In the genomic region with DNA sequence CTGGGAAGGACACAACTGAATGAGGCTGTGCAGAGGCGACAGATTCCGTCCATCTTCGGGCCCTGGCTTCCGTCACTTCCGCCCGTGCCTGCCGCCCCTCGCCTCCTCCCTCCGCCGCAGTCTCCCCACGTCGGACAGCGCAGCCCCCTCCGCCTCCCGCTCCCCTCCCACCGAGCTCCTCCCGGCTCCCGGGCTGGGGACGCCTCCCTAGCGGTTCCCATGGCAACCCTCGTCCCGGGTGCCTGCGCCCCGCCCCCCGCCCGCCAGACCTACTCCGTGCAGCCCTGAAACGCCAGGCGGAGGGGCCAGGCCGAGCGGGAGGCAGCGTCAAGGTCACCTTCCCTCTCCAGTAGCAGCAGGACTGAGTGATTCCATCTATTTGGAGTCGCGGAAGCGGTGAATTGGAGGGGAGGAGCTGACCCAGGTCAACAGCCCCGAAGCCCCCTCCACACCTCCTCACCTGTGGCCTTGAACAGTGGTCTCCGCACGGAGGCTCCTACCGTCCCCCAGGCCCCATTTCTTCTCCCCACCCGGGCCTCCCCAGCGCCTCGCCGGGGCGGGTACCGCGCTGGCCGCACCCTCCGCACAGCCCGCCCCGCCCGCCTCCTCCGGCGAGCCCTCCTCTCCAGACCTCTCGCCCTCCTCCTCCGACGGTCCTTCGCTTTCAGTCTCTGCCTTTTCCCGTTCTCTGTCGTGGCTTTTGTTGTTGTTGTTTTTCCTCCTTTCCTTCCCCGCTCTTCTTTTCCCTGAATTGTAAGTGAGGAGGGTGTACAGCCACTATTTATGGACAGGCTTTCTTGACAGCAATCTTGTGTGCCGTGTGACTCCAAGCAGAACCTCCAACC, we compare ENCODE assay signal across 8 cellular contexts. TPM values are rescaled to one million over a fixed set of nuclear protein-coding genes. Genes with fewer than 3 reads are reported as not detected.
A peak's percentile ranks its signal among the peaks of the same experiment; 100 is the strongest.
DNase-seq lines count a peak whose midpoint lies in the region; ATAC-seq and TF ChIP-seq lines count a peak whose summit lies in the region.

No MANE protein-coding gene starts in this region.

- no peaks in the 10 kb centered on the region for H3K27me3 ChIP-seq in CD8-positive, alpha-beta T cell (ENCODE audit: insufficient read depth, low read length)
- H3K27me3 ChIP-seq in left lung = peaks cover 0 to 18% of the 10 kb centered on the region in 2 donors

- intact Hi-C loops in CD8-positive, alpha-beta T cell (cut with DNase I, micrococcal nuclease) = loop anchor here in 1 of 2 experiments (1.0 to 2.0 kb wide), 2 partner anchors 18 to 195 kb away; a partner anchor contains a TSS
- intact Hi-C loops in left lung (cut with DNase I) = no loop called here

- no peaks in the 10 kb centered on the region for H3K36me3 ChIP-seq in CD8-positive, alpha-beta T cell (ENCODE audit: insufficient read depth, low read length)
- no peaks in the 10 kb centered on the region for H3K36me3 ChIP-seq in left lung

- peak in 5 of 7 experiments; percentile 21 to 56 (median 48) for DNase-seq in CD8-positive, alpha-beta T cell
- DNase-seq in NCI-H524 (lab: John Stamatoyannopoulos, UW) (peak; percentile 97 to 98), dermis microvascular lymphatic vessel endothelial cell (ENCODE audit: low read depth in 2 of 2) (peak; percentile 54 to 90), left lung (peak; percentile 93 to 95)
- DNase-seq in activated CD4-positive, alpha-beta T cell treated with anti-CD3 and anti-CD28 coated beads, Interleukin-2, amount 10 ng/mL, durations not matched to agents 7 days and 5 days = peak; percentile 61
- peak; percentile 56 to 60 for DNase-seq in stimulated activated CD4-positive, alpha-beta T cell treated with anti-CD3 and anti-CD28 coated beads, Interleukin-4, amount 100 ng/mL, for 4 hours

- H3K27ac Mint-ChIP-seq in CD8-positive, alpha-beta T cell = peak overlapping the region; percentile 79
- peak overlapping the region; percentile 75 for H3K27ac Mint-ChIP-seq in activated CD4-positive, alpha-beta T cell treated with anti-CD3 and anti-CD28 coated beads, Interleukin-2, amount 10 ng/mL, durations not matched to agents 7 days and 5 days

- H3K27ac ChIP-seq in CD8-positive, alpha-beta T cell (ENCODE audit: low read depth, low read length) = peak overlapping the region; percentile 40
- peak overlapping the region; percentile 79 to 95 for H3K27ac ChIP-seq in left lung

- POLR2A ChIA-PET in CD8-positive, alpha-beta T cell (lab: Charles Lee) = no interaction called here
- POLR2A ChIA-PET in activated CD4-positive, alpha-beta T cell treated with anti-CD3 and anti-CD28 coated beads, Interleukin-2, amount 10 ng/mL, durations not matched to agents 7 days and 5 days (lab: Charles Lee) = no interaction called here

- no peaks in the 10 kb centered on the region for H3K9me3 ChIP-seq in CD8-positive, alpha-beta T cell (ENCODE audit: low read length)
- no peaks in the 10 kb centered on the region for H3K9me3 ChIP-seq in left lung

- H3K27me3 Mint-ChIP-seq in CD8-positive, alpha-beta T cell (ENCODE audit: low read depth) = no peaks in the 10 kb centered on the region
- H3K27me3 Mint-ChIP-seq in activated CD4-positive, alpha-beta T cell treated with anti-CD3 and anti-CD28 coated beads, Interleukin-2, amount 10 ng/mL, durations not matched to agents 7 days and 5 days = peaks cover 12% of the 10 kb centered on the region

- H3K9me3 Mint-ChIP-seq in CD8-positive, alpha-beta T cell = no peaks in the 10 kb centered on the region
- no peaks in the 10 kb centered on the region for H3K9me3 Mint-ChIP-seq in activated CD4-positive, alpha-beta T cell treated with anti-CD3 and anti-CD28 coated beads, Interleukin-2, amount 10 ng/mL, durations not matched to agents 7 days and 5 days

- H3K4me1 Mint-ChIP-seq in CD8-positive, alpha-beta T cell (ENCODE audit: low read depth) = peaks cover 13% of the 10 kb centered on the region
- peaks cover 29% of the 10 kb centered on the region for H3K4me1 Mint-ChIP-seq in activated CD4-positive, alpha-beta T cell treated with anti-CD3 and anti-CD28 coated beads, Interleukin-2, amount 10 ng/mL, durations not matched to agents 7 days and 5 days

- H3K4me3 ChIP-seq in CD8-positive, alpha-beta T cell (ENCODE audit: low read depth, low read length) = peak overlapping the region; percentile 89
- peak overlapping the region; percentile 72 to 75 for H3K4me3 ChIP-seq in left lung

- H3K36me3 Mint-ChIP-seq in CD8-positive, alpha-beta T cell = no peaks in the 10 kb centered on the region
- H3K36me3 Mint-ChIP-seq in activated CD4-positive, alpha-beta T cell treated with anti-CD3 and anti-CD28 coated beads, Interleukin-2, amount 10 ng/mL, durations not matched to agents 7 days and 5 days (ENCODE audit: low read depth) = no peaks in the 10 kb centered on the region

- peak overlapping the region; percentile 88 for H3K4me3 Mint-ChIP-seq in CD8-positive, alpha-beta T cell
- H3K4me3 Mint-ChIP-seq in activated CD4-positive, alpha-beta T cell treated with anti-CD3 and anti-CD28 coated beads, Interleukin-2, amount 10 ng/mL, durations not matched to agents 7 days and 5 days = peak overlapping the region; percentile 86

- ATAC-seq in CD8-positive, alpha-beta T cell = peak; percentile 80
- ATAC-seq in GM19395 (IDR thresholded peaks at IDR 0.05; ENCODE audit: unreplicated experiment) (peak; percentile 79), HG03460 (IDR thresholded peaks at IDR 0.05; ENCODE audit: unreplicated experiment) (peak; percentile 76), left lung (peak; percentile 89)

- no peak for TF ChIP-seq CTCF in CD8-positive, alpha-beta T cell (IDR thresholded peaks at IDR 0.05)
- no peak for TF ChIP-seq CTCF in left lung (IDR thresholded peaks at IDR 0.05)

- CTCF ChIA-PET in CD8-positive, alpha-beta T cell (lab: Charles Lee) = interaction anchor here (1.9 kb wide), 1 partner anchor 8 kb away, joined by 5 read pairs; no protein-coding TSS in a partner anchor
- CTCF ChIA-PET in activated CD4-positive, alpha-beta T cell treated with anti-CD3 and anti-CD28 coated beads, Interleukin-2, amount 10 ng/mL, durations not matched to agents 7 days and 5 days (lab: Charles Lee) = interaction anchor here (4.7 kb wide), 1 partner anchor 17 kb away, joined by 22 read pairs; no protein-coding TSS in a partner anchor

- H3K4me1 ChIP-seq in CD8-positive, alpha-beta T cell (ENCODE audit: insufficient read depth, low read length) = no peaks in the 10 kb centered on the region
- H3K4me1 ChIP-seq in left lung = peaks cover 4 to 16% of the 10 kb centered on the region in 2 donors

RNA-seq across cellular contexts. Expression of a gene that starts 1.0 kb away (rescaled TPM):
- total RNA-seq in CD8-positive, alpha-beta T cell = 1 to 10 TPM; 1.3 to 1.4 TPM
- total RNA-seq in activated CD4-positive, alpha-beta T cell treated with anti-CD3 and anti-CD28 coated beads, Interleukin-2, amount 10 ng/mL, durations not matched to agents 7 days and 5 days = 1 to 10 TPM in 1 of 2 experiments, under 1 TPM in 1; 0.87 to 1.2 TPM
- 10.5 and 25.2 TPM in 2 replicates for total RNA-seq in dermis microvascular lymphatic vessel endothelial cell
- total RNA-seq in left lung = 10 to 100 TPM; 34.4 to 38.8 TPM

RNA-seq across cellular contexts. Expression of a gene that starts 22.5 kb away (rescaled TPM):
- total RNA-seq in CD8-positive, alpha-beta T cell = 10 to 100 TPM; 10.3 to 11.1 TPM
- total RNA-seq in activated CD4-positive, alpha-beta T cell treated with anti-CD3 and anti-CD28 coated beads, Interleukin-2, amount 10 ng/mL, durations not matched to agents 7 days and 5 days = 1 to 10 TPM; 5.6 to 6.0 TPM
- total RNA-seq in dermis microvascular lymphatic vessel endothelial cell (1.7 and 2.9 TPM in 2 replicates), left lung (10 to 100 TPM; 14.0 to 18.7 TPM)

RNA-seq across cellular contexts. Expression of a gene that starts 32.7 kb away (rescaled TPM):
- 1 to 10 TPM; 2.5 to 2.7 TPM for total RNA-seq in CD8-positive, alpha-beta T cell
- total RNA-seq in activated CD4-positive, alpha-beta T cell treated with anti-CD3 and anti-CD28 coated beads, Interleukin-2, amount 10 ng/mL, durations not matched to agents 7 days and 5 days = 10 to 100 TPM; 16.0 to 18.8 TPM
- total RNA-seq in dermis microvascular lymphatic vessel endothelial cell = 36.7 and 47.4 TPM in 2 replicates
- 10 to 100 TPM; 19.0 to 28.4 TPM for total RNA-seq in left lung

RNA-seq across cellular contexts. Expression of a gene that starts 50.5 kb away (rescaled TPM):
- total RNA-seq in CD8-positive, alpha-beta T cell = 10 to 100 TPM; 21.8 to 22.0 TPM
- 10 to 100 TPM; 26.4 to 27.1 TPM for total RNA-seq in activated CD4-positive, alpha-beta T cell treated with anti-CD3 and anti-CD28 coated beads, Interleukin-2, amount 10 ng/mL, durations not matched to agents 7 days and 5 days
- total RNA-seq in dermis microvascular lymphatic vessel endothelial cell = 15.8 and 18.8 TPM in 2 replicates
- total RNA-seq in left lung = 10 to 100 TPM; 11.5 to 15.3 TPM

RNA-seq across cellular contexts. Expression of a gene that starts 57.3 kb away (rescaled TPM):
- total RNA-seq in CD8-positive, alpha-beta T cell = 1 to 10 TPM; 1.9 to 2.6 TPM
- 1 to 10 TPM; 7.8 to 8.2 TPM for total RNA-seq in activated CD4-positive, alpha-beta T cell treated with anti-CD3 and anti-CD28 coated beads, Interleukin-2, amount 10 ng/mL, durations not matched to agents 7 days and 5 days
- total RNA-seq in dermis microvascular lymphatic vessel endothelial cell = 1.7 and 2.3 TPM in 2 replicates
- total RNA-seq in left lung = 1 to 10 TPM; 6.9 to 8.3 TPM

Comparison
In these comparisons a context has a peak if more than half of its experiments do, and no peak if none do; other contexts are left out.
1. Peak in every context shown above with its lines: DNase-seq, ATAC-seq, H3K4me3 ChIP-seq and H3K27ac ChIP-seq.
2. RNA of a gene that starts 32.7 kb away (total RNA-seq): 36.7 to 47.4 TPM in dermis microvascular lymphatic vessel endothelial cell, 19.0 to 28.4 TPM in left lung and 16.0 to 18.8 TPM in activated CD4-positive, alpha-beta T cell treated with anti-CD3 and anti-CD28 coated beads, Interleukin-2, amount 10 ng/mL, durations not matched to agents 7 days and 5 days; 2.5 to 2.7 TPM in CD8-positive, alpha-beta T cell; every median in the first group is over 4 times any median in the second.